Comparison of ENCODE assay signal across 1 cellular context in genomic region chr22:17171016-17171312, GRCh38.
TF ChIP-seq lines count a peak whose summit lies in the region.

No MANE protein-coding gene starts in this region.

TF ChIP-seq in K562, 482 proteins besides CTCF, POLR2A, EP300 and RAD21:
- 0 out of 2 replicates have a peak, but pooled peaks have one; percentile 39 for TF ChIP-seq ZNF512 (tag; IDR thresholded peaks at IDR 0.05)
- TF ChIP-seq JUND (IDR thresholded peaks at IDR 0.05; ENCODE audit: borderline replicate concordance, low read depth, low read length): peak; percentile 8; the same call in 1 of the 2 replicates
- no peak for TF ChIP-seq JUND (tag; IDR thresholded peaks at IDR 0.05; ENCODE audit: borderline replicate concordance, low read depth, low read length)
- no peak for TF ChIP-seq ZNF561 (CRISPR knock-in tag; conservative IDR thresholded peaks at IDR 0.05)
- TF ChIP-seq SMARCE1 (IDR thresholded peaks at IDR 0.05): 0 out of 2 replicates have a peak, but pooled peaks have one; percentile 26
- peak; percentile 63 for TF ChIP-seq E2F8 (IDR thresholded peaks at IDR 0.05; ENCODE audit: low read depth, partially characterized antibody)
- TF ChIP-seq FOXK2 (conservative IDR thresholded peaks at IDR 0.05 in 1 of 2, IDR thresholded peaks at IDR 0.05 in 1 of 2; ENCODE audit: low read depth in 2 of 2): peak; percentile 64; a peak in 2 of 4 replicates
- TF ChIP-seq ZEB2 (IDR thresholded peaks at IDR 0.05): 0 out of 2 replicates have a peak, but pooled peaks have one; percentile 54
- 0 out of 2 replicates have a peak, but pooled peaks have one; percentile 33 for TF ChIP-seq FOXM1 (IDR thresholded peaks at IDR 0.05; ENCODE audit: low read depth)
- TF ChIP-seq FOXM1 (CRISPR knock-in tag; IDR thresholded peaks at IDR 0.05; ENCODE audit: low read depth): no peak
- peak; percentile 83; the same call in 1 of the 2 replicates for TF ChIP-seq NBN (IDR thresholded peaks at IDR 0.05; ENCODE audit: low read depth)
- 0 out of 2 replicates have a peak, but pooled peaks have one; percentile 41 for TF ChIP-seq MTA2 (IDR thresholded peaks at IDR 0.05; ENCODE audit: low read depth)
- peak; percentile 33 to 45; a peak in 1 of 4 replicates for TF ChIP-seq ARNT (IDR thresholded peaks at IDR 0.05)
- 0 out of 4 replicates have a peak, but pooled peaks of 1 of the 2 experiments have one; percentile 8 for TF ChIP-seq TRIM24 (IDR thresholded peaks at IDR 0.05)
- TF ChIP-seq CC2D1A (IDR thresholded peaks at IDR 0.05): peak; percentile 74
- no peak for TF ChIP-seq HDGF (IDR thresholded peaks at IDR 0.05)
- TF ChIP-seq CXXC5 (CRISPR knock-in tag; IDR thresholded peaks at IDR 0.05): no peak
- TF ChIP-seq ATF3 (IDR thresholded peaks at IDR 0.05): no peak
- no peak for TF ChIP-seq ATF3 (CRISPR knock-in tag; conservative IDR thresholded peaks at IDR 0.05)
- TF ChIP-seq KDM5B (IDR thresholded peaks at IDR 0.05; ENCODE audit: insufficient replicate concordance, low read depth, low read length): no peak
- TF ChIP-seq SMARCA4 (IDR thresholded peaks at IDR 0.05): peak; percentile 59
- TF ChIP-seq ZNF518B (CRISPR knock-in tag; IDR thresholded peaks at IDR 0.05): no peak
- TF ChIP-seq LEF1 (IDR thresholded peaks at IDR 0.05): 0 out of 2 replicates have a peak, but pooled peaks have one; percentile 17
- TF ChIP-seq ZBTB26 (CRISPR knock-in tag; IDR thresholded peaks at IDR 0.05): 0 out of 2 replicates have a peak, but pooled peaks have one; percentile 31
- no peak for TF ChIP-seq POLR2AphosphoS2 (IDR thresholded peaks at IDR 0.05; ENCODE audit: low read length)
- TF ChIP-seq NCOA1 (IDR thresholded peaks at IDR 0.05; ENCODE audit: low read depth): peak; percentile 28; the same call in 1 of the 2 replicates
- TF ChIP-seq MIER1 (IDR thresholded peaks at IDR 0.05; ENCODE audit: low read depth): 0 out of 2 replicates have a peak, but pooled peaks have one; percentile 51
- peak; percentile 65 for TF ChIP-seq POLR3A (IDR thresholded peaks at IDR 0.05; ENCODE audit: borderline replicate concordance, extremely low read depth, insufficient read depth, insufficient read length)
TF ChIP-seq in K562: peak in this region for 18.
